In genomic region chr3:131636266-131636775, GRCh38 we compare ENCODE assay signal across 24 cellular contexts.
"Had no signal": no experiment of that assay in that cellular context is flagged by ENCODE, and none has a peak within 500 bp of the region (broad histone marks: within the 10 kb centered on the region; RNA-seq: fewer than 3 reads in every experiment).

No MANE protein-coding gene starts in this region.

- H3K4me3 Mint-ChIP-seq: immature natural killer cell; naive thymus-derived CD4-positive, alpha-beta T cell; nephron progenitor cell; stimulated activated memory B cell treated with anti-CD40 and anti-IgM and Interleukin-4, amounts not matched to agents 10 μg/mL and 1 μg/mL and 100 μg/mL, for 72 hours; stimulated activated naive CD8-positive, alpha-beta T cell treated with anti-CD3 and anti-CD28 coated beads, Interleukin-15, Interleukin-2, amounts not matched to agents 100 ng/mL and 50 ng/mL, for 24 hours had no signal

- H3K27ac Mint-ChIP-seq: immature natural killer cell; naive thymus-derived CD4-positive, alpha-beta T cell; nephron progenitor cell; stimulated activated memory B cell treated with anti-CD40 and anti-IgM and Interleukin-4, amounts not matched to agents 10 μg/mL and 1 μg/mL and 100 μg/mL, for 72 hours; stimulated activated naive CD8-positive, alpha-beta T cell treated with anti-CD3 and anti-CD28 coated beads, Interleukin-15, Interleukin-2, amounts not matched to agents 100 ng/mL and 50 ng/mL, for 24 hours had no signal

- H3K9me3 ChIP-seq: esophagus muscularis mucosa, gastrocnemius medialis, neutrophil, psoas muscle, right lobe of liver, spleen, tibial artery, upper lobe of left lung, uterus had no signal

- DNase-seq: effector memory CD4-positive, alpha-beta T cell; gastrocnemius medialis; immature natural killer cell; left ventricle myocardium superior; mesenchymal stem cell; midbrain; naive thymus-derived CD4-positive, alpha-beta T cell; nephron progenitor cell; psoas muscle; retina; right lobe of liver; spleen; stimulated activated CD4-positive, alpha-beta T cell treated with anti-CD3 and anti-CD28 coated beads, Interleukin-15, amount 100 ng/mL, for 24 hours; stimulated activated CD4-positive, alpha-beta T cell treated with anti-CD3 and anti-CD28 coated beads, Interleukin-1b, Interleukin-23, amount 100 ng/mL, for 48 hours; stimulated activated CD4-positive, alpha-beta T cell treated with anti-CD3 and anti-CD28 coated beads, Interleukin-4, amount 100 ng/mL, for 24 hours; tibial artery; upper lobe of left lung; uterus had no signal

- H3K4me1 Mint-ChIP-seq: immature natural killer cell; naive thymus-derived CD4-positive, alpha-beta T cell; nephron progenitor cell; stimulated activated memory B cell treated with anti-CD40 and anti-IgM and Interleukin-4, amounts not matched to agents 10 μg/mL and 1 μg/mL and 100 μg/mL, for 72 hours had no signal

- H3K36me3 ChIP-seq: esophagus muscularis mucosa, gastrocnemius medialis, neutrophil, right lobe of liver, spleen, tibial artery, upper lobe of left lung, uterus had no signal

- H3K27me3 ChIP-seq: esophagus muscularis mucosa, gastrocnemius medialis, neutrophil, right lobe of liver, tibial artery, upper lobe of left lung, uterus had no signal

- H3K9me3 Mint-ChIP-seq: stimulated activated naive CD8-positive, alpha-beta T cell treated with anti-CD3 and anti-CD28 coated beads, Interleukin-15, Interleukin-2, amounts not matched to agents 100 ng/mL and 50 ng/mL, for 24 hours had no signal

- H3K36me3 Mint-ChIP-seq: immature natural killer cell; naive thymus-derived CD4-positive, alpha-beta T cell; stimulated activated memory B cell treated with anti-CD40 and anti-IgM and Interleukin-4, amounts not matched to agents 10 μg/mL and 1 μg/mL and 100 μg/mL, for 72 hours had no signal

- H3K4me3 ChIP-seq: esophagus muscularis mucosa, gastrocnemius medialis, lung, psoas muscle, right lobe of liver, spleen, tibial artery, upper lobe of left lung, uterus had no signal

- H3K4me1 ChIP-seq: esophagus muscularis mucosa, gastrocnemius medialis, psoas muscle, right lobe of liver, spleen, tibial artery, upper lobe of left lung, uterus had no signal

- H3K27ac ChIP-seq: epithelial cell of prostate, esophagus muscularis mucosa, gastrocnemius medialis, neutrophil, psoas muscle, right lobe of liver, spleen, tibial artery, upper lobe of left lung, uterus had no signal
